14 cellular contexts compared by ENCODE assay signal in the genomic region with DNA sequence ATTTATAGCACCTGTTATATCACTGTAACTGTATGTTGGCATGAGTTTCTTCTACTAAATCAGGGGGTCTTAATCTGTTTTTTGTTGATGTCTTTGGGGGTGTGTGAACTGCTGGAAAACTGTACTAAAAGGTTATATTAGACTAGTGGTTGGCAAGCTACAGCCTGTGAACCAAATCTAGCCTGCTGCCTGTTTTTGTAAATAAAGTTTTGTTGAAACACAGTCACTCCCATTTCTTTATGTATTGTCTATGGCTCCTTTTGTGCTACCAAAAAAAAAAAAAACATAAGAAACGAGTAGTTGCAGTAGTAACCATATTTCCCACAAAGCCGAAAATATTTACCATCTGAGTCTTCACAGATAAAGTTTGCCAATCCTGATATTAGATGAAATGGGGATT.
DNase-seq lines count a peak whose midpoint lies in the region; ATAC-seq, FAIRE-seq and TF ChIP-seq lines count a peak whose summit lies in the region.
"Had no signal": no experiment of that assay in that cellular context is flagged by ENCODE, and none has a peak within 500 bp of the region (broad histone marks: within the 10 kb centered on the region; RNA-seq: fewer than 3 reads in every experiment).

No MANE protein-coding gene starts in this region.

- H3K27ac ChIP-seq in right atrium auricular region = peak overlapping the region; percentile 3 to 85
- no peak overlapping the region for H3K27ac ChIP-seq in GM12878 (ENCODE audit: control insufficient read depth, insufficient read depth)
- H3K27ac ChIP-seq: BLaER1 had no signal

- peak overlapping the region; percentile 2 for H3K27ac Mint-ChIP-seq in activated T-cell treated with anti-CD3 and anti-CD28 coated beads, Interleukin-2, amount 50 U/mL, for 72 hours
- peak overlapping the region; percentile 27 for H3K27ac Mint-ChIP-seq in mesothelial cell of epicardium
- H3K27ac Mint-ChIP-seq: HFFc6 had no signal

- no peak overlapping the region for H2AFZ ChIP-seq in GM12878 (ENCODE audit: control insufficient read depth, low read depth, low read length)

- H3K4me1 Mint-ChIP-seq in activated T-cell treated with anti-CD3 and anti-CD28 coated beads, Interleukin-2, amount 50 U/mL, for 72 hours (ENCODE audit: low read depth) = peaks cover 65% of the 10 kb centered on the region
- H3K4me1 Mint-ChIP-seq in mesothelial cell of epicardium = peaks cover 27% of the 10 kb centered on the region

- intact Hi-C loops in Right ventricle myocardium superior (cut with DNase I) = no loop called here
- intact Hi-C loops in GM12878 (cut with micrococcal nuclease; ENCODE audit: unreplicated experiment) = no loop called here

- no peaks in the 10 kb centered on the region for H3K36me3 ChIP-seq in right atrium auricular region
- H3K36me3 ChIP-seq in GM12878 (ENCODE audit: control insufficient read depth in 2 of 2, insufficient read depth in 2 of 2, low read length in 1 of 2) = no peaks in the 10 kb centered on the region
- H3K36me3 ChIP-seq: BLaER1 had no signal

- TF ChIP-seq EP300 in GM12878 (IDR thresholded peaks at IDR 0.05; ENCODE audit: borderline replicate concordance in 1 of 2, control insufficient read depth in 1 of 2, low read depth in 2 of 2, low read length in 2 of 2) = no peak

- CTCF ChIA-PET in GM12878 (lab: Yijun Ruan, JAX) = interaction anchor here (0.6 to 10.4 kb wide), 4 partner anchors 20 to 223 kb away, joined by 3 to 170 read pairs (median 49); no protein-coding TSS in a partner anchor

- no peaks in the 10 kb centered on the region; the same call in 1 of the 2 replicates for H4K20me1 ChIP-seq in GM12878 (ENCODE audit: control insufficient read depth, insufficient read depth)

- H3K36me3 Mint-ChIP-seq in activated T-cell treated with anti-CD3 and anti-CD28 coated beads, Interleukin-2, amount 50 U/mL, for 72 hours (ENCODE audit: insufficient read depth in 2 of 2) = peaks cover 4 to 5% of the 10 kb centered on the region in 2 donors
- no peaks in the 10 kb centered on the region for H3K36me3 Mint-ChIP-seq in mesothelial cell of epicardium

- no peaks in the 10 kb centered on the region for H3K27me3 Mint-ChIP-seq in activated T-cell treated with anti-CD3 and anti-CD28 coated beads, Interleukin-2, amount 50 U/mL, for 72 hours (ENCODE audit: low read depth)
- no peaks in the 10 kb centered on the region for H3K27me3 Mint-ChIP-seq in mesothelial cell of epicardium (ENCODE audit: low read depth)

- H3K27me3 ChIP-seq in right atrium auricular region (no peaks in the 10 kb centered on the region), GM12878 (replicated peaks in 1 of 2; ENCODE audit: control insufficient read depth in 2 of 2, insufficient read depth in 2 of 2, low read length in 1 of 2) (no peaks in the 10 kb centered on the region)
- H3K27me3 ChIP-seq: BLaER1 had no signal

- no peak for TF ChIP-seq RAD21 in GM12878 (IDR thresholded peaks at IDR 0.05; ENCODE audit: insufficient read depth, low read depth, low read length)

- RAD21 ChIA-PET in GM12878 (lab: Charles Lee; ENCODE audit: unreplicated experiment) = interaction anchor here (0.7 to 7.9 kb wide), 5 partner anchors 19 to 210 kb away, joined by 3 to 75 read pairs (median 18); no protein-coding TSS in a partner anchor

- H3K4me3 Mint-ChIP-seq in activated T-cell treated with anti-CD3 and anti-CD28 coated beads, Interleukin-2, amount 50 U/mL, for 72 hours = no peak overlapping the region
- H3K4me3 Mint-ChIP-seq in mesothelial cell of epicardium = no peak overlapping the region
- H3K4me3 Mint-ChIP-seq: HFFc6 had no signal

- WGBS in GM12878 (ENCODE audit: insufficient coverage, insufficient replicate concordance, low lambda C conversion rate, missing lambda C conversion rate) = 89% methylated on average over 2 of the region's 2 CpGs

- TF ChIP-seq POLR2A in GM12878 (IDR thresholded peaks at IDR 0.05; ENCODE audit: low read depth, low read length) = no peak

- no TSS peak for BruUV-seq in GM12878 (replicated peaks; lab: Mats Ljungman, UMichigan)

- in situ Hi-C loops in GM12878 (cut with MboI) = no loop called here

- peaks cover 15% of the 10 kb centered on the region for H3K79me2 ChIP-seq in GM12878 (ENCODE audit: control insufficient read depth, insufficient read depth, low read length)

- DNase-seq in activated T-cell treated with anti-CD3 and anti-CD28 coated beads, Interleukin-2, amount 50 U/mL, for 72 hours = no peak
- DNase-seq in activated T-cell treated with anti-CD3 and anti-CD28 coated beads, Interleukin-2, amount 50 U/mL, for 1 hour = no peak
- no peak for DNase-seq in right atrium auricular region (ENCODE audit: low spot score)
- DNase-seq in Right ventricle myocardium superior = no peak
- DNase-seq in GM12878 (ENCODE audit: low read depth, low spot score) = no peak
- DNase-seq in mesothelial cell of epicardium (ENCODE audit: low spot score in 2 of 2, unreplicated experiment in 2 of 2) = no peak
- no peak for DNase-seq in RKO (ENCODE audit: low spot score)
- DNase-seq: 8988T, HCEC 1CT, HFFc6 had no signal

- no peak overlapping the region for H3K9ac ChIP-seq in GM12878 (ENCODE audit: control insufficient read depth, insufficient read depth, low read length)
- H3K9ac ChIP-seq: BLaER1 had no signal

- TF ChIP-seq CTCF in right atrium auricular region (IDR thresholded peaks at IDR 0.05) = no peak
- TF ChIP-seq CTCF in GM12878 (IDR thresholded peaks at IDR 0.05 in 2 of 3, conservative IDR thresholded peaks at IDR 0.05 in 1 of 3; ENCODE audit: control insufficient read depth in 2 of 3, extremely low read depth in 1 of 3, insufficient read depth in 1 of 3, low read depth in 3 of 3, low read length in 3 of 3) = no peak
- TF ChIP-seq CTCF in mesothelial cell of epicardium (IDR thresholded peaks at IDR 0.05; ENCODE audit: unreplicated experiment) = no peak

- H3K4me2 ChIP-seq in GM12878 (ENCODE audit: control insufficient read depth, insufficient read depth) = no peak overlapping the region
- H3K4me2 ChIP-seq: BLaER1 had no signal

- no peaks in the 10 kb centered on the region for H3K9me3 Mint-ChIP-seq in activated T-cell treated with anti-CD3 and anti-CD28 coated beads, Interleukin-2, amount 50 U/mL, for 72 hours
- no peaks in the 10 kb centered on the region for H3K9me3 Mint-ChIP-seq in mesothelial cell of epicardium
- H3K9me3 Mint-ChIP-seq: HFFc6 had no signal

- POLR2A ChIA-PET in GM12878 (lab: Charles Lee) = no interaction called here

- SMC1A ChIA-PET in GM12878 (lab: Charles Lee; ENCODE audit: uncharacterized antibody, unreplicated experiment) = interaction anchor here (1.0 to 11.7 kb wide), 4 partner anchors 19 to 211 kb away, joined by 3 to 147 read pairs (median 12); no protein-coding TSS in a partner anchor

- H3K4me3 ChIP-seq in right atrium auricular region = no peak overlapping the region
- H3K4me3 ChIP-seq in GM12878 = no peak overlapping the region
- H3K4me3 ChIP-seq: BLaER1 had no signal

- FAIRE-seq in GM12878 (lab: Jason Lieb, UNC) = no peak
- FAIRE-seq: GM12891, HTR-8/SVneo had no signal

- ATAC-seq in activated T-cell treated with anti-CD3 and anti-CD28 coated beads, Interleukin-2, amount 50 U/mL, for 72 hours (replicated peaks in 1 of 2) = no peak
- ATAC-seq in Right ventricle myocardium superior (ENCODE audit: poor library complexity) (no peak), GM12878 (no peak), GM18867 (IDR thresholded peaks at IDR 0.05; ENCODE audit: unreplicated experiment) (no peak)

- H3K4me1 ChIP-seq in right atrium auricular region = peaks cover 0 to 31% of the 10 kb centered on the region in 2 donors
- H3K4me1 ChIP-seq in GM12878 (ENCODE audit: control insufficient read depth, insufficient read depth, low read length) = peaks cover 4% of the 10 kb centered on the region

- no peaks in the 10 kb centered on the region for H3K9me3 ChIP-seq in right atrium auricular region
- H3K9me3 ChIP-seq in GM12878 (replicated peaks; ENCODE audit: control insufficient read depth, insufficient read depth, low read length) = no peaks in the 10 kb centered on the region
- H3K9me3 ChIP-seq: BLaER1 had no signal

TF ChIP-seq in GM12878, 131 proteins besides CTCF, POLR2A, EP300 and RAD21:
- TF ChIP-seq RELA (IDR thresholded peaks at IDR 0.05; ENCODE audit: borderline replicate concordance, partially characterized antibody) = no peak
- TF ChIP-seq, protein P1, sequence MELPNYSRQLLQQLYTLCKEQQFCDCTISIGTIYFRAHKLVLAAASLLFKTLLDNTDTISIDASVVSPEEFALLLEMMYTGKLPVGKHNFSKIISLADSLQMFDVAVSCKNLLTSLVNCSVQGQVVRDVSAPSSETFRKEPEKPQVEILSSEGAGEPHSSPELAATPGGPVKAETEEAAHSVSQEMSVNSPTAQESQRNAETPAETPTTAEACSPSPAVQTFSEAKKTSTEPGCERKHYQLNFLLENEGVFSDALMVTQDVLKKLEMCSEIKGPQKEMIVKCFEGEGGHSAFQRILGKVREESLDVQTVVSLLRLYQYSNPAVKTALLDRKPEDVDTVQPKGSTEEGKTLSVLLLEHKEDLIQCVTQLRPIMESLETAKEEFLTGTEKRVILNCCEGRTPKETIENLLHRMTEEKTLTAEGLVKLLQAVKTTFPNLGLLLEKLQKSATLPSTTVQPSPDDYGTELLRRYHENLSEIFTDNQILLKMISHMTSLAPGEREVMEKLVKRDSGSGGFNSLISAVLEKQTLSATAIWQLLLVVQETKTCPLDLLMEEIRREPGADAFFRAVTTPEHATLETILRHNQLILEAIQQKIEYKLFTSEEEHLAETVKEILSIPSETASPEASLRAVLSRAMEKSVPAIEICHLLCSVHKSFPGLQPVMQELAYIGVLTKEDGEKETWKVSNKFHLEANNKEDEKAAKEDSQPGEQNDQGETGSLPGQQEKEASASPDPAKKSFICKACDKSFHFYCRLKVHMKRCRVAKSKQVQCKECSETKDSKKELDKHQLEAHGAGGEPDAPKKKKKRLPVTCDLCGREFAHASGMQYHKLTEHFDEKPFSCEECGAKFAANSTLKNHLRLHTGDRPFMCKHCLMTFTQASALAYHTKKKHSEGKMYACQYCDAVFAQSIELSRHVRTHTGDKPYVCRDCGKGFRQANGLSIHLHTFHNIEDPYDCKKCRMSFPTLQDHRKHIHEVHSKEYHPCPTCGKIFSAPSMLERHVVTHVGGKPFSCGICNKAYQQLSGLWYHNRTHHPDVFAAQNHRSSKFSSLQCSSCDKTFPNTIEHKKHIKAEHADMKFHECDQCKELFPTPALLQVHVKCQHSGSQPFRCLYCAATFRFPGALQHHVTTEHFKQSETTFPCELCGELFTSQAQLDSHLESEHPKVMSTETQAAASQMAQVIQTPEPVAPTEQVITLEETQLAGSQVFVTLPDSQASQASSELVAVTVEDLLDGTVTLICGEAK (IDR thresholded peaks at IDR 0.05; ENCODE audit: borderline replicate concordance) = peak; percentile 81
